In genomic region chr1:227306689-227307088, GRCh38 we compare ENCODE assay signal across 18 cellular contexts. TPM values are rescaled to one million over a fixed set of nuclear protein-coding genes. Genes with fewer than 3 reads are reported as not detected.
DNase-seq lines count a peak whose midpoint lies in the region; ATAC-seq, FAIRE-seq and TF ChIP-seq lines count a peak whose summit lies in the region.
"Had no signal": no experiment of that assay in that cellular context is flagged by ENCODE, and none has a peak within 500 bp of the region (broad histone marks: within the 10 kb centered on the region; RNA-seq: fewer than 3 reads in every experiment).

No MANE protein-coding gene starts in this region.

- H3K79me2 ChIP-seq in K562 (ENCODE audit: control insufficient read depth, insufficient read depth, low read length): peaks cover 100% of the 10 kb centered on the region

- H3K4me3 ChIP-seq in K562 (no peak overlapping the region), foreskin fibroblast (ENCODE audit: low read depth in 1 of 2, low read length in 2 of 2) (no peak overlapping the region)
- H3K4me3 ChIP-seq: HAP-1 had no signal

- H3K36me3 ChIP-seq in K562 (ENCODE audit: control insufficient read depth, insufficient read depth, low read length): peaks cover 38% of the 10 kb centered on the region; the same call in 2 of the 3 replicates
- H3K36me3 ChIP-seq: BE2C, HAP-1 had no signal

- no peak for TF ChIP-seq POLR2A in K562 (conservative IDR thresholded peaks at IDR 0.05)

- ATAC-seq in K562: no peak
- ATAC-seq in GM19351 (IDR thresholded peaks at IDR 0.05; ENCODE audit: unreplicated experiment): no peak

- no peak overlapping the region for H3K9ac ChIP-seq in K562 (ENCODE audit: insufficient read depth in 1 of 2, low read depth in 2 of 2, low read length in 2 of 2)

- no peak overlapping the region for H2AFZ ChIP-seq in K562 (ENCODE audit: low read depth, low read length)

- peak; percentile 32 for FAIRE-seq in D721Med (lab: Jason Lieb, UNC)
- FAIRE-seq in K562 (lab: Jason Lieb, UNC): no peak
- FAIRE-seq: A204.1, G401.6, GM12892, GM19239, H1 had no signal

- CTCF ChIA-PET in K562 (lab: Yijun Ruan, JAX; ENCODE audit: low intra/inter-chr PET ratio): no interaction called here

- WGBS in K562 (ENCODE audit: insufficient coverage, low coverage, missing lambda C conversion rate): 59% methylated on average over 3 of the region's 3 CpGs

- no peak overlapping the region for H3K27ac ChIP-seq in K562 (ENCODE audit: extremely low read depth, low read depth, low read length)
- H3K27ac ChIP-seq: C4-2B had no signal

- peaks cover 4 to 45% of the 10 kb centered on the region in 2 experiments for H3K4me1 ChIP-seq in K562 (replicated peaks in 1 of 2; ENCODE audit: control insufficient read depth in 2 of 2, insufficient read depth in 2 of 2, low read length in 2 of 2)

- no peak for TF ChIP-seq EP300 in K562 (IDR thresholded peaks at IDR 0.05; ENCODE audit: low read length)

- in situ Hi-C loops in K562 (cut with MboI): no loop called here

- TF ChIP-seq CTCF in D721Med (IDR thresholded peaks at IDR 0.05; ENCODE audit: insufficient read depth, missing control alignments) (no peak), K562 (IDR thresholded peaks at IDR 0.05 in 2 of 3, conservative IDR thresholded peaks at IDR 0.05 in 1 of 3; ENCODE audit: insufficient read depth in 2 of 3, low read depth in 1 of 3, low read length in 3 of 3) (no peak), foreskin fibroblast (IDR thresholded peaks at IDR 0.05; ENCODE audit: low read depth, low read length) (no peak)

- TF ChIP-seq RAD21 in K562 (CRISPR knock-in tag; conservative IDR thresholded peaks at IDR 0.05 in 1 of 2, IDR thresholded peaks at IDR 0.05 in 1 of 2): no peak

- DNase-seq in D721Med (ENCODE audit: insufficient read length, low spot score): no peak
- peak; percentile 80 for DNase-seq in DMS79 treated with DMSO at 0.1 percent for 48 hours (lab: John Stamatoyannopoulos, UW)
- DNase-seq in K562 (ENCODE audit: extremely low read depth in 1 of 4, low spot score in 3 of 4): no peak
- peak; percentile 21 for DNase-seq in renal cortical epithelial cell (ENCODE audit: low read depth)
- DNase-seq in foreskin fibroblast: no peak
- no peak for DNase-seq in head of caudate nucleus
- DNase-seq: BE2C; CD4-positive, alpha-beta memory T cell; EL; HFFc6 had no signal

- no peaks in the 10 kb centered on the region for H3K9me3 ChIP-seq in K562 (replicated peaks; ENCODE audit: control insufficient read depth, insufficient read depth, low read depth, low read length)
- H3K9me3 ChIP-seq: BE2C, HAP-1 had no signal

- no peaks in the 10 kb centered on the region; the same call in 1 of the 2 replicates for H4K20me1 ChIP-seq in K562 (replicated peaks; ENCODE audit: control insufficient read depth, insufficient read depth, low read length)

- H3K9me1 ChIP-seq in K562 (ENCODE audit: control insufficient read depth, insufficient read depth, low read length): no peaks in the 10 kb centered on the region

- intact Hi-C loops in K562 (cut with micrococcal nuclease): no loop called here
- intact Hi-C loops in head of caudate nucleus (cut with DNase I): no loop called here

- H3K4me2 ChIP-seq in K562 (ENCODE audit: insufficient read depth, low read length): no peak overlapping the region

- POLR2A ChIA-PET in K562 (lab: Yijun Ruan, JAX): interaction anchor here (0.6 to 1.7 kb wide), 8 partner anchors 8 to 134 kb away, joined by 3 to 8 read pairs (median 4); partner anchors contain the start of gene CDC42BPA

- BruUV-seq in K562 (replicated peaks; lab: Mats Ljungman, UMichigan): no TSS peak

- no peaks in the 10 kb centered on the region for H3K27me3 ChIP-seq in K562 (ENCODE audit: control insufficient read depth in 2 of 2, insufficient read depth in 2 of 2, low read length in 2 of 2)
- H3K27me3 ChIP-seq: BE2C had no signal

TF ChIP-seq in K562, 482 proteins besides CTCF, POLR2A, EP300 and RAD21:
- TF ChIP-seq, protein P1, sequence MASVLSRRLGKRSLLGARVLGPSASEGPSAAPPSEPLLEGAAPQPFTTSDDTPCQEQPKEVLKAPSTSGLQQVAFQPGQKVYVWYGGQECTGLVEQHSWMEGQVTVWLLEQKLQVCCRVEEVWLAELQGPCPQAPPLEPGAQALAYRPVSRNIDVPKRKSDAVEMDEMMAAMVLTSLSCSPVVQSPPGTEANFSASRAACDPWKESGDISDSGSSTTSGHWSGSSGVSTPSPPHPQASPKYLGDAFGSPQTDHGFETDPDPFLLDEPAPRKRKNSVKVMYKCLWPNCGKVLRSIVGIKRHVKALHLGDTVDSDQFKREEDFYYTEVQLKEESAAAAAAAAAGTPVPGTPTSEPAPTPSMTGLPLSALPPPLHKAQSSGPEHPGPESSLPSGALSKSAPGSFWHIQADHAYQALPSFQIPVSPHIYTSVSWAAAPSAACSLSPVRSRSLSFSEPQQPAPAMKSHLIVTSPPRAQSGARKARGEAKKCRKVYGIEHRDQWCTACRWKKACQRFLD (CRISPR knock-in tag; IDR thresholded peaks at IDR 0.05): no peak
- TF ChIP-seq ZFP36 (IDR thresholded peaks at IDR 0.05; ENCODE audit: low read depth, low read length, partially characterized antibody): peak; percentile 21
- TF ChIP-seq NFATC3 (IDR thresholded peaks at IDR 0.05): no peak

RNA-seq across cellular contexts. Expression of gene CDC42BPA, which starts 11.6 kb away (rescaled TPM):
- total RNA-seq in K562 (2011; cell fraction: chromatin; rRNA removed; ENCODE audit: low replicate concordance): 57.9 and 301 TPM in 2 replicates
- total RNA-seq in K562 (2011; cell fraction: nucleolus; rRNA removed): 30.5 and 47.2 TPM in 2 replicates
- 88.9 and 189 TPM in 2 replicates for total RNA-seq in K562 (2011; cell fraction: nucleoplasm; rRNA removed)
- total RNA-seq in K562 (2014; rRNA removed): 41.1 and 57.4 TPM in 2 replicates
- total RNA-seq in K562 (2014; rRNA removed; fragmentation: Illumina TruSeq; extraction: Trizol): 69.8 and 76.9 TPM in 2 replicates
- total RNA-seq in K562 (2015; rRNA removed; fragmentation: Illumina TruSeq; extraction: Trizol): 73.9 and 77.5 TPM in 2 replicates
- total RNA-seq in K562 (2021): 49.8 and 54.9 TPM in 2 replicates
- polyA plus RNA-seq in K562 (2011; rRNA removed): 27.7 and 44.1 TPM in 2 replicates
- polyA plus RNA-seq in K562 (2011; cell fraction: cytosol; rRNA removed): 16.9 and 17.7 TPM in 2 replicates
- 29.4 and 39.0 TPM in 2 replicates for polyA plus RNA-seq in K562 (2011; cell fraction: nucleus; rRNA removed)
- polyA plus RNA-seq in K562 (2012): 25.7 and 29.0 TPM in 2 replicates
- 31.6 and 34.5 TPM in 2 replicates for polyA plus RNA-seq in K562 (2014; fragmentation: Illumina TruSeq; extraction: Trizol)
- polyA plus RNA-seq in K562 (2014; fragmentation: Nextera tagmentation; extraction: Ambion mirVana): 10 to 100 TPM in 1 of 2 experiments, 1 to 10 TPM in 1; 8.0 to 52.1 TPM
- 27.0 and 27.4 TPM in 2 replicates for polyA plus RNA-seq in K562 (2014; rRNA removed)
- 164 and 196 TPM in 2 replicates for polyA minus RNA-seq in K562 (2011; rRNA and poly(A)+ RNA removed)
- 34.5 and 62.7 TPM in 2 replicates for polyA minus RNA-seq in K562 (2011; cell fraction: cytosol; rRNA and poly(A)+ RNA removed)
- polyA minus RNA-seq in K562 (2011; cell fraction: nucleus; rRNA and poly(A)+ RNA removed): 138 and 164 TPM in 2 replicates
- 37.2 and 63.5 TPM in 2 replicates for total RNA-seq in renal cortical epithelial cell
- polyA plus RNA-seq: CD4-positive, alpha-beta memory T cell had no signal

Comparison
In these comparisons a context has a peak if more than half of its experiments do, and no peak if none do; other contexts are left out.
1. DNase-seq: peak in DMS79 treated with DMSO at 0.1 percent for 48 hours (single experiment) and renal cortical epithelial cell (single experiment); none in D721Med (single experiment), K562 (0 of 4), foreskin fibroblast (0 of 2) and head of caudate nucleus (0 of 42).